Comparison of ENCODE assay signal across 10 cellular contexts in genomic region chr16:70688266-70688742, GRCh38. TPM values are rescaled to one million over a fixed set of nuclear protein-coding genes. Genes with fewer than 3 reads are reported as not detected.
DNase-seq lines count a peak whose midpoint lies in the region; ATAC-seq and TF ChIP-seq lines count a peak whose summit lies in the region.
"Had no signal": no experiment of that assay in that cellular context is flagged by ENCODE, and none has a peak within 500 bp of the region (broad histone marks: within the 10 kb centered on the region; RNA-seq: fewer than 3 reads in every experiment).

No MANE protein-coding gene starts in this region.

- WGBS in esophagus squamous epithelium, 2 donors: 55 to 70% methylated on average over 3 of the region's 8 CpGs
- 11 to 12% methylated on average over 8 of the region's 8 CpGs for WGBS in aorta, 2 donors

- H3K36me3 ChIP-seq in esophagus squamous epithelium (peaks cover 0 to 9% (median 0%) of the 10 kb centered on the region in 3 donors), mucosa of rectum (ENCODE audit: control insufficient read depth in 2 of 2, insufficient read depth in 2 of 2, low read length in 2 of 2) (no peaks in the 10 kb centered on the region), aorta (ENCODE audit: control insufficient read depth in 1 of 2, insufficient read depth in 2 of 2, low read length in 1 of 2) (no peaks in the 10 kb centered on the region)

- ATAC-seq in Right ventricle myocardium inferior (peak; percentile 45), aorta (ENCODE audit: low FRiP score) (no peak)

- TF ChIP-seq CTCF in esophagus squamous epithelium (IDR thresholded peaks at IDR 0.05): no peak

- no peaks in the 10 kb centered on the region for H3K9me3 ChIP-seq in esophagus squamous epithelium
- no peaks in the 10 kb centered on the region for H3K9me3 ChIP-seq in mucosa of rectum (ENCODE audit: control insufficient read depth in 2 of 2, low read length in 2 of 2)
- no peaks in the 10 kb centered on the region for H3K9me3 ChIP-seq in aorta (ENCODE audit: control insufficient read depth, low read length)

- H3K27me3 ChIP-seq in esophagus squamous epithelium: no peaks in the 10 kb centered on the region
- H3K27me3 ChIP-seq in mucosa of rectum (ENCODE audit: control insufficient read depth in 2 of 2, insufficient read depth in 2 of 2, low read length in 2 of 2): no peaks in the 10 kb centered on the region
- H3K27me3 ChIP-seq in aorta (ENCODE audit: control insufficient read depth in 1 of 2, insufficient read depth in 2 of 2, low read length in 1 of 2): no peaks in the 10 kb centered on the region

- no peak for TF ChIP-seq POLR2A in esophagus squamous epithelium (IDR thresholded peaks at IDR 0.05)

- H3K4me1 ChIP-seq in esophagus squamous epithelium: peaks cover 76 to 95% (median 86%) of the 10 kb centered on the region in 3 donors
- peaks cover 43 to 57% of the 10 kb centered on the region in 2 donors for H3K4me1 ChIP-seq in mucosa of rectum (ENCODE audit: control insufficient read depth in 2 of 2, insufficient read depth in 2 of 2, low read length in 2 of 2)
- H3K4me1 ChIP-seq in aorta (ENCODE audit: control insufficient read depth in 1 of 2, insufficient read depth in 2 of 2, low read length in 2 of 2): no peaks in the 10 kb centered on the region

- H3K4me3 ChIP-seq in esophagus squamous epithelium (no peak overlapping the region), mucosa of rectum (ENCODE audit: low read length in 2 of 2) (no peak overlapping the region), aorta (ENCODE audit: low read length in 2 of 2) (no peak overlapping the region)

- intact Hi-C loops in Right ventricle myocardium inferior (cut with DNase I): loop anchor here (2.0 kb wide), 1 partner anchor 48 kb away; no protein-coding TSS in a partner anchor
- intact Hi-C loops in cardiac septum (cut with DNase I): loop anchor here (2.0 kb wide), 1 partner anchor 38 kb away; no protein-coding TSS in a partner anchor
- intact Hi-C loops in esophagus squamous epithelium (cut with DNase I): no loop called here
- intact Hi-C loops in aorta (cut with DNase I): loop anchor here in 1 of 2 donors (5.0 kb wide), 2 partner anchors 49 to 64 kb away; no protein-coding TSS in a partner anchor

- no peak overlapping the region for H3K9ac ChIP-seq in mucosa of rectum (ENCODE audit: low read depth in 1 of 2, low read length in 2 of 2)

- H3K27ac ChIP-seq in esophagus squamous epithelium: peak overlapping the region; percentile 85 to 95 (median 92)
- H3K27ac ChIP-seq in mucosa of rectum (ENCODE audit: low read depth in 2 of 2, low read length in 2 of 2): peak overlapping the region; percentile 78 to 83
- H3K27ac ChIP-seq in aorta (ENCODE audit: low read depth in 1 of 2, low read length in 2 of 2): peak overlapping the region; percentile 52 to 83

- DNase-seq in Right ventricle myocardium inferior (ENCODE audit: missing footprints) (peak; percentile 84), cardiac septum (ENCODE audit: low spot score) (no peak), esophagus squamous epithelium (lab: John Stamatoyannopoulos, UW) (no peak), aorta (peak; percentile 73 to 81), NCI-H1105 treated with DMSO at 0.1 percent for 48 hours (lab: John Stamatoyannopoulos, UW) (no peak), NCI-H1105 (lab: John Stamatoyannopoulos, UW) (no peak), NCI-H2029 (lab: John Stamatoyannopoulos, UW) (no peak)
- DNase-seq: stimulated activated CD4-positive, alpha-beta T cell treated with anti-CD3 and anti-CD28 coated beads, Interleukin-2, amount 100 ng/mL, for 48 hours had no signal

RNA-seq across cellular contexts. Expression of gene MTSS2, which starts 2.5 kb away (rescaled TPM):
- 88.4 TPM for total RNA-seq in Right ventricle myocardium inferior
- 63.4 TPM for total RNA-seq in cardiac septum
- 10 to 100 TPM; 15.5 to 39.7 (median 27.5) TPM for total RNA-seq in esophagus squamous epithelium
- 10 to 100 TPM; 65.7 to 87.4 TPM for total RNA-seq in aorta
- 10 to 100 TPM; 22.0 to 33.4 TPM for polyA plus RNA-seq in aorta

RNA-seq across cellular contexts. Expression of gene IL34, which starts 41.9 kb away (rescaled TPM):
- total RNA-seq in Right ventricle myocardium inferior: 2.0 TPM
- 1.2 TPM for total RNA-seq in cardiac septum
- total RNA-seq in esophagus squamous epithelium: 10 to 100 TPM in 2 of 4 donors, 1 to 10 TPM in 2; 3.2 to 26.6 (median 9.1) TPM
- 10 to 100 TPM; 14.2 to 21.9 TPM for total RNA-seq in aorta
- polyA plus RNA-seq in aorta: 10 to 100 TPM; 19.4 to 98.6 TPM
- total RNA-seq: B cell had no signal

Comparison
In these comparisons a context has a peak if more than half of its experiments do, and no peak if none do; other contexts are left out.
1. DNase-seq: peak in Right ventricle myocardium inferior (single experiment) and aorta (2 of 2); none in cardiac septum (single experiment), esophagus squamous epithelium (single experiment), NCI-H1105 treated with DMSO at 0.1 percent for 48 hours (single experiment), NCI-H1105 (single experiment) and NCI-H2029 (single experiment).
2. Peak in every context shown above with its lines, with median percentiles within 50 percentile points of each other: H3K27ac ChIP-seq.